Comparison of ENCODE assay signal across 14 cellular contexts in genomic region chr3:45218578-45219390, GRCh38. TPM values are rescaled to one million over a fixed set of nuclear protein-coding genes. Genes with fewer than 3 reads are reported as not detected.
DNase-seq lines count a peak whose midpoint lies in the region; ATAC-seq, FAIRE-seq and TF ChIP-seq lines count a peak whose summit lies in the region.
"Had no signal": no experiment of that assay in that cellular context is flagged by ENCODE, and none has a peak within 500 bp of the region (broad histone marks: within the 10 kb centered on the region; RNA-seq: fewer than 3 reads in every experiment).

No MANE protein-coding gene starts in this region.

- no peaks in the 10 kb centered on the region for H3K36me3 Mint-ChIP-seq in immature natural killer cell
- H3K36me3 Mint-ChIP-seq in activated T-cell treated with anti-CD3 and anti-CD28 coated beads, Interleukin-2, amount 50 U/mL, for 4 hours (ENCODE audit: insufficient read depth): no peaks in the 10 kb centered on the region
- H3K36me3 Mint-ChIP-seq in activated CD8-positive, alpha-beta memory T cell treated with anti-CD3 and anti-CD28 coated beads, Interleukin-2, amount 10 ng/mL, durations not matched to agents 7 days and 5 days: no peaks in the 10 kb centered on the region

- 33% methylated on average over 10 of the region's 11 CpGs for WGBS in A549 (ENCODE audit: missing lambda C conversion rate)
- WGBS in IMR-90 (ENCODE audit: extremely low coverage in 2 of 2, insufficient read length in 1 of 2), 2 experiments: 72% methylated on average over 3 of the region's 11 CpGs; no CpG with 5 or more reads in 1 of the 2 experiments

- H3K9me3 ChIP-seq in A549 (no peaks in the 10 kb centered on the region), IMR-90 (ENCODE audit: control insufficient read depth, insufficient read depth, low read length) (no peaks in the 10 kb centered on the region), adipocyte (ENCODE audit: control insufficient read depth, low read length) (no peaks in the 10 kb centered on the region), kidney (ENCODE audit: control insufficient read depth in 1 of 2, low read length in 2 of 2) (no peaks in the 10 kb centered on the region)
- H3K9me3 ChIP-seq: heart right ventricle had no signal

- no peaks in the 10 kb centered on the region for H4K20me1 ChIP-seq in IMR-90 (ENCODE audit: insufficient read depth, low read length)

- H3K4me1 ChIP-seq in A549: peaks cover 13% of the 10 kb centered on the region
- peaks cover 22% of the 10 kb centered on the region for H3K4me1 ChIP-seq in IMR-90 (ENCODE audit: control insufficient read depth, insufficient read depth, low read length)
- peaks cover 15% of the 10 kb centered on the region for H3K4me1 ChIP-seq in adipocyte (ENCODE audit: control insufficient read depth, insufficient read depth, low read length)
- H3K4me1 ChIP-seq in kidney (ENCODE audit: control insufficient read depth in 1 of 2, insufficient read depth in 1 of 2, low read depth in 1 of 2, low read length in 2 of 2): no peaks in the 10 kb centered on the region
- H3K4me1 ChIP-seq: heart right ventricle had no signal

- in situ Hi-C loops in IMR-90 (cut with MboI; ENCODE audit: low sequenced_read_pairs): no loop called here

- H2BK15ac ChIP-seq in IMR-90 (ENCODE audit: low read depth, low read length): peak overlapping the region; percentile 88; the same call in 2 of the 3 replicates

- H3K36me3 ChIP-seq in IMR-90 (ENCODE audit: control insufficient read depth, insufficient read depth, low read length) (peaks cover 17% of the 10 kb centered on the region), adipocyte (ENCODE audit: control insufficient read depth, insufficient read depth, low read length, severe bottlenecking) (no peaks in the 10 kb centered on the region), kidney (ENCODE audit: control insufficient read depth in 1 of 2, insufficient read depth in 2 of 2, low read length in 2 of 2) (no peaks in the 10 kb centered on the region)
- H3K36me3 ChIP-seq: heart right ventricle had no signal

- H3K9ac ChIP-seq in IMR-90 (ENCODE audit: low read depth, low read length) (peak overlapping the region; percentile 2; the same call in 1 of the 2 replicates), adipocyte (ENCODE audit: low read length) (peak overlapping the region; percentile 50), kidney (ENCODE audit: low read length in 2 of 2) (no peak overlapping the region)

- H4K8ac ChIP-seq in IMR-90 (ENCODE audit: low read depth in 2 of 2, low read length in 2 of 2): peak overlapping the region; percentile 10 to 73; a peak in 2 of 4 replicates

- H3K9me3 Mint-ChIP-seq in immature natural killer cell: no peaks in the 10 kb centered on the region
- no peaks in the 10 kb centered on the region for H3K9me3 Mint-ChIP-seq in activated T-cell treated with anti-CD3 and anti-CD28 coated beads, Interleukin-2, amount 50 U/mL, for 4 hours
- no peaks in the 10 kb centered on the region for H3K9me3 Mint-ChIP-seq in activated CD8-positive, alpha-beta memory T cell treated with anti-CD3 and anti-CD28 coated beads, Interleukin-2, amount 10 ng/mL, durations not matched to agents 7 days and 5 days (ENCODE audit: low read depth)

- POLR2A ChIA-PET in A549 (lab: Yijun Ruan, JAX): no interaction called here
- POLR2A ChIA-PET in IMR-90 (lab: Charles Lee; ENCODE audit: unreplicated experiment): interaction anchor here (0.9 to 1.0 kb wide), 2 partner anchors 9 to 65 kb away, joined by 3 to 7 read pairs; no protein-coding TSS in a partner anchor

- peak overlapping the region; percentile 98 for H2AK9ac ChIP-seq in IMR-90 (replicated peaks; ENCODE audit: low read depth, low read length, poor library complexity)

- H2BK120ac ChIP-seq in IMR-90 (ENCODE audit: low read depth, low read length): peak overlapping the region; percentile 90

- DNase-seq in A549 (ENCODE audit: low read depth in 1 of 2, low spot score in 1 of 2) (no peak), IMR-90 (peak; percentile 76), adipocyte (ENCODE audit: low read depth) (peak; percentile 64), kidney (peak; percentile 10), immature natural killer cell (no peak), dorsolateral prefrontal cortex (no peak)
- DNase-seq in activated T-cell treated with anti-CD3 and anti-CD28 coated beads, Interleukin-2, amount 50 U/mL, for 4 hours: no peak
- no peak for DNase-seq in activated CD8-positive, alpha-beta memory T cell treated with anti-CD3 and anti-CD28 coated beads, Interleukin-2, amount 10 ng/mL, durations not matched to agents 7 days and 5 days
- DNase-seq: activated effector memory CD4-positive, alpha-beta T cell treated with Interleukin-2 at 50 U/mL for 16 hours; DND-41; heart right ventricle; NCI-H2171; stimulated activated CD4-positive, alpha-beta T cell treated with anti-CD3 and anti-CD28 coated beads, Interleukin-15, amount 100 ng/mL, for 24 hours had no signal

- H3K9me1 ChIP-seq in IMR-90 (ENCODE audit: insufficient read depth, low read length): peaks cover 17% of the 10 kb centered on the region

- H3K18ac ChIP-seq in IMR-90 (ENCODE audit: low read depth, low read length): peak overlapping the region; percentile 61

- H3K27ac ChIP-seq in A549: peak overlapping the region in 1 of 2 experiments; percentile 63; a peak in 2 of 6 replicates
- peak overlapping the region; percentile 76 for H3K27ac ChIP-seq in IMR-90 (ENCODE audit: insufficient read depth, low read length)
- H3K27ac ChIP-seq in kidney (ENCODE audit: low read depth in 2 of 2, low read length in 2 of 2): no peak overlapping the region
- no peak overlapping the region for H3K27ac ChIP-seq in dorsolateral prefrontal cortex
- H3K27ac ChIP-seq: heart right ventricle had no signal

- H2AFZ ChIP-seq in IMR-90 (replicated peaks; ENCODE audit: low read length, poor library complexity): peak overlapping the region; percentile 74

- H3K79me1 ChIP-seq in IMR-90 (ENCODE audit: low read depth in 1 of 2, low read length in 2 of 2): peaks cover 8 to 42% of the 10 kb centered on the region in 2 experiments

- peak overlapping the region; percentile 94 for H2BK20ac ChIP-seq in IMR-90 (ENCODE audit: low read depth, low read length)

- H2BK5ac ChIP-seq in IMR-90 (ENCODE audit: low read depth, low read length, poor library complexity, severe bottlenecking): peak overlapping the region; percentile 59

- H3K27ac Mint-ChIP-seq in immature natural killer cell: no peak overlapping the region
- H3K27ac Mint-ChIP-seq in activated CD8-positive, alpha-beta memory T cell treated with anti-CD3 and anti-CD28 coated beads, Interleukin-2, amount 10 ng/mL, durations not matched to agents 7 days and 5 days: no peak overlapping the region

- H3K4me2 ChIP-seq in A549 (peak overlapping the region; percentile 45), IMR-90 (ENCODE audit: low read depth, low read length) (peak overlapping the region; percentile 50)

- TF ChIP-seq CTCF in A549 (IDR thresholded peaks at IDR 0.05): no peak
- TF ChIP-seq CTCF in IMR-90 (conservative IDR thresholded peaks at IDR 0.05; ENCODE audit: low read depth, low read length): no peak
- no peak for TF ChIP-seq CTCF in kidney (IDR thresholded peaks at IDR 0.05; ENCODE audit: borderline replicate concordance, extremely low read depth, insufficient read depth)
- no peak for TF ChIP-seq CTCF in dorsolateral prefrontal cortex (IDR thresholded peaks at IDR 0.05 in 54 of 56, conservative IDR thresholded peaks at IDR 0.05 in 2 of 56; ENCODE audit: low read depth in 1 of 56, partially characterized antibody in 56 of 56)

- H2AK5ac ChIP-seq in IMR-90 (ENCODE audit: low read depth, low read length): peak overlapping the region; percentile 95

- FAIRE-seq in A549 (lab: Jason Lieb, UNC) (no peak), kidney (lab: Jason Lieb, UNC) (no peak)
- FAIRE-seq: HepG2 had no signal

- H4K5ac ChIP-seq in IMR-90 (ENCODE audit: low read depth, low read length): peak overlapping the region; percentile 16

- peak overlapping the region; percentile 94 for H3K4ac ChIP-seq in IMR-90 (ENCODE audit: low read depth, low read length)

- H3K4me3 ChIP-seq in A549 (no peak overlapping the region), IMR-90 (ENCODE audit: insufficient read depth, low read depth, low read length) (no peak overlapping the region), adipocyte (ENCODE audit: low read length) (peak overlapping the region; percentile 40), kidney (ENCODE audit: low read length in 2 of 2) (no peak overlapping the region), dorsolateral prefrontal cortex (no peak overlapping the region)
- H3K4me3 ChIP-seq: heart right ventricle had no signal

- peak overlapping the region; percentile 69 for H4K91ac ChIP-seq in IMR-90 (ENCODE audit: insufficient read depth, low read depth, low read length)

- TF ChIP-seq EP300 in A549 (IDR thresholded peaks at IDR 0.05): no peak

- TF ChIP-seq RAD21 in A549 (conservative IDR thresholded peaks at IDR 0.05 in 1 of 2, IDR thresholded peaks at IDR 0.05 in 1 of 2) (no peak), IMR-90 (IDR thresholded peaks at IDR 0.05; ENCODE audit: low read length) (no peak)

- H3K27me3 Mint-ChIP-seq in immature natural killer cell (ENCODE audit: low read depth in 3 of 3): peaks cover 4 to 15% (median 14%) of the 10 kb centered on the region in 3 donors
- peaks cover 41% of the 10 kb centered on the region for H3K27me3 Mint-ChIP-seq in activated T-cell treated with anti-CD3 and anti-CD28 coated beads, Interleukin-2, amount 50 U/mL, for 4 hours (ENCODE audit: low read depth)
- H3K27me3 Mint-ChIP-seq in activated CD8-positive, alpha-beta memory T cell treated with anti-CD3 and anti-CD28 coated beads, Interleukin-2, amount 10 ng/mL, durations not matched to agents 7 days and 5 days: peaks cover 62% of the 10 kb centered on the region

- no TSS peak for BruUV-seq in IMR-90 (replicated peaks; lab: Mats Ljungman, UMichigan)

- H3K4me3 Mint-ChIP-seq in immature natural killer cell: no peak overlapping the region
- H3K4me3 Mint-ChIP-seq in activated T-cell treated with anti-CD3 and anti-CD28 coated beads, Interleukin-2, amount 50 U/mL, for 4 hours: no peak overlapping the region
- H3K4me3 Mint-ChIP-seq in activated CD8-positive, alpha-beta memory T cell treated with anti-CD3 and anti-CD28 coated beads, Interleukin-2, amount 10 ng/mL, durations not matched to agents 7 days and 5 days: no peak overlapping the region

- H3K27me3 ChIP-seq in IMR-90 (ENCODE audit: control insufficient read depth, insufficient read depth, low read length) (no peaks in the 10 kb centered on the region), adipocyte (replicated peaks; ENCODE audit: control insufficient read depth, insufficient read depth, low read length) (no peaks in the 10 kb centered on the region), dorsolateral prefrontal cortex (peaks cover 0 to 30% (median 0%) of the 10 kb centered on the region in 45 donors)

- H3K23ac ChIP-seq in IMR-90 (ENCODE audit: low read depth, low read length): peak overlapping the region; percentile 84

- H3K56ac ChIP-seq in IMR-90 (ENCODE audit: extremely low read depth, insufficient read depth, low read length): peak overlapping the region; percentile 52; the same call in 1 of the 2 replicates

- ATAC-seq in A549 (peak in 1 of 2 experiments; percentile 53; a peak in 3 of 6 replicates), IMR-90 (ENCODE audit: low read depth) (peak; percentile 74)
- no peak for ATAC-seq in activated T-cell treated with anti-CD3 and anti-CD28 coated beads, Interleukin-2, amount 50 U/mL, for 4 hours
- ATAC-seq in activated CD8-positive, alpha-beta memory T cell treated with anti-CD3 and anti-CD28 coated beads, Interleukin-2, amount 10 ng/mL, durations not matched to agents 7 days and 5 days: no peak
- ATAC-seq: heart right ventricle, HepG2 had no signal

- peak overlapping the region; percentile 82 for H3K14ac ChIP-seq in IMR-90 (replicated peaks; ENCODE audit: low read depth, low read length)

- no peaks in the 10 kb centered on the region for H3K4me1 Mint-ChIP-seq in immature natural killer cell
- no peaks in the 10 kb centered on the region for H3K4me1 Mint-ChIP-seq in activated T-cell treated with anti-CD3 and anti-CD28 coated beads, Interleukin-2, amount 50 U/mL, for 4 hours (ENCODE audit: low read depth)
- peaks cover 10% of the 10 kb centered on the region for H3K4me1 Mint-ChIP-seq in activated CD8-positive, alpha-beta memory T cell treated with anti-CD3 and anti-CD28 coated beads, Interleukin-2, amount 10 ng/mL, durations not matched to agents 7 days and 5 days

- dilution Hi-C loops in IMR-90 (cut with HindIII; ENCODE audit: low sequenced_read_pairs, unreplicated experiment): no loop called here

- CTCF ChIA-PET in A549 (lab: Yijun Ruan, JAX) (interaction anchor here (2.4 to 4.5 kb wide), 2 partner anchors 8 to 177 kb away, joined by 10 to 33 read pairs; no protein-coding TSS in a partner anchor), IMR-90 (lab: Yijun Ruan, JAX) (no interaction called here)
- CTCF ChIA-PET in activated CD8-positive, alpha-beta memory T cell treated with anti-CD3 and anti-CD28 coated beads, Interleukin-2, amount 10 ng/mL, durations not matched to agents 7 days and 5 days (lab: Charles Lee): interaction anchor here (1.2 to 1.6 kb wide), 2 partner anchors 9 to 178 kb away, joined by 3 to 7 read pairs; no protein-coding TSS in a partner anchor

- TF ChIP-seq POLR2A in A549 (IDR thresholded peaks at IDR 0.05; ENCODE audit: low read length) (no peak), IMR-90 (IDR thresholded peaks at IDR 0.05; ENCODE audit: low read depth, low read length) (no peak)

- intact Hi-C loops in IMR-90 (cut with micrococcal nuclease) (no loop called here), kidney (cut with DNase I) (no loop called here), dorsolateral prefrontal cortex (cut with DNase I) (no loop called here)

RNA-seq across cellular contexts. Expression of gene TMEM158, which starts 7.3 kb away (rescaled TPM):
- polyA plus RNA-seq in A549 (2011; rRNA removed): 0.95 and 1.8 TPM in 2 replicates
- 3.6 and 5.7 TPM in 2 replicates for polyA plus RNA-seq in A549 (2012; cell fraction: cytosol; rRNA removed)
- 3.0 and 5.3 TPM in 2 replicates for polyA plus RNA-seq in A549 (2012; cell fraction: nucleus; rRNA removed)
- 3.2 to 3.9 TPM (median 3.4 TPM) in 3 replicates for polyA plus RNA-seq in A549 (2017; fragmentation: RNase III; extraction: RNeasy Plus Mini Kit Qiagen cat#74134 plus additional on column Dnase treatment)
- 0.25 and 0.73 TPM in 2 replicates for polyA minus RNA-seq in A549 (2011; rRNA and poly(A)+ RNA removed)
- total RNA-seq in IMR-90 (2012; rRNA removed): 1.6 and 3.3 TPM in 2 replicates
- polyA plus RNA-seq in IMR-90 (2012; rRNA removed): 16.4 and 23.3 TPM in 2 replicates
- 45.4 and 87.2 TPM in 2 replicates for polyA plus RNA-seq in IMR-90 (2012; cell fraction: cytosol; rRNA removed)
- 28.4 and 28.8 TPM in 2 replicates for polyA plus RNA-seq in IMR-90 (2012; cell fraction: nucleus; rRNA removed; ENCODE audit: low replicate concordance)
- total RNA-seq in kidney: 5.1 TPM
- polyA plus RNA-seq in kidney (ENCODE audit: insufficient read depth, low read depth, low replicate concordance): 3.1 TPM
- polyA plus RNA-seq in immature natural killer cell: not detected
- 10 to 100 TPM in 111 of 120 experiments, 1 to 10 TPM in 9; 4.1 to 30.7 (median 14.7) TPM for total RNA-seq in dorsolateral prefrontal cortex
- under 1 TPM in 2 of 3 donors, not detected in 1; 0.21 to 0.89 TPM for total RNA-seq in activated T-cell treated with anti-CD3 and anti-CD28 coated beads, Interleukin-2, amount 50 U/mL, for 4 hours
- total RNA-seq in activated CD8-positive, alpha-beta memory T cell treated with anti-CD3 and anti-CD28 coated beads, Interleukin-2, amount 10 ng/mL, durations not matched to agents 7 days and 5 days: under 1 TPM; 0.15 to 0.35 TPM
- polyA plus RNA-seq: HepG2 had no signal

Comparison
In these comparisons a context has a peak if more than half of its experiments do, and no peak if none do; other contexts are left out.
1. DNase-seq: peak in IMR-90 (single experiment), adipocyte (single experiment) and kidney (single experiment); none in A549 (0 of 2), immature natural killer cell (0 of 3), dorsolateral prefrontal cortex (0 of 10), activated T-cell treated with anti-CD3 and anti-CD28 coated beads, Interleukin-2, amount 50 U/mL, for 4 hours (single experiment) and activated CD8-positive, alpha-beta memory T cell treated with anti-CD3 and anti-CD28 coated beads, Interleukin-2, amount 10 ng/mL, durations not matched to agents 7 days and 5 days (single experiment).
2. H3K9ac ChIP-seq: peak in IMR-90 (single experiment) and adipocyte (single experiment); none in kidney (0 of 2).